In the genomic region with DNA sequence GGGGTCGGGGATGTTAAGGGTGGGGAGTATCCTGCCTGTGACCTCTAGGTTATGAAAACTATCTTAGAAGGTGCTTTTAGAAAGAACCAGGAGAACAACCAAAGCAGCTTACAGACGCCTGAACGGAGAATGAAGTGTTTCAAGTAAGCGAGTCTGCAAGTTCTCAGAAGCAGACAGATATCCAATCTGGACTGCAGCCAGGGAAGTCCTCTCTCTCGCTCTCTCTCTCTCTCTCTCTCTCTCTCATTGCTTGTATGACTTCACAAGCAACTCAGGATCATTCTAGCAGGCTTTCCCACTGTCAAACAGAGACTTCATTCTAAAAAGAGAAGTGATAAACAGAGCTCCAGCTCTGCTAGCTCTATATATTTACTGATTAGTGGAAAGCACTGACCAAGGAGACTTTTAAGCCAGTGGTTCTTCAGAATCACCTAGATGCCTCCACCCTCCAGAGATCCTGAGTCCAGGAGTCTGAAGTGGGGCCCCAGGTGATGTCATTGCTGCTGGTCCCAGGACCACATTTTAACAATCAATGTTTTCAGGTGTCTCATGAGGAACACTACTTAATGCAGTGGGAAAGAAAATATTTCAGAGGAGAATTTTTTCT, we compare ENCODE assay signal across 14 cellular contexts. TPM values are rescaled to one million over a fixed set of nuclear protein-coding genes. Genes with fewer than 3 reads are reported as not detected.
DNase-seq lines count a peak whose midpoint lies in the region; ATAC-seq and TF ChIP-seq lines count a peak whose summit lies in the region.
"Had no signal": no experiment of that assay in that cellular context is flagged by ENCODE, and none has a peak within 500 bp of the region (broad histone marks: within the 10 kb centered on the region; RNA-seq: fewer than 3 reads in every experiment).

No MANE protein-coding gene starts in this region.

- H3K4me1 ChIP-seq in lung (ENCODE audit: control insufficient read depth in 2 of 2, insufficient read depth in 2 of 2, low read length in 2 of 2) = peaks cover 0 to 6% of the 10 kb centered on the region in 2 donors
- H3K4me1 ChIP-seq in transverse colon = peaks cover 0 to 51% (median 14%) of the 10 kb centered on the region in 4 donors

- H3K36me3 ChIP-seq in lung (ENCODE audit: control insufficient read depth in 2 of 2, insufficient read depth in 2 of 2, low read length in 2 of 2) (no peaks in the 10 kb centered on the region), transverse colon (no peaks in the 10 kb centered on the region)

- TF ChIP-seq EP300 in transverse colon (IDR thresholded peaks at IDR 0.05; ENCODE audit: low read depth) = no peak

- intact Hi-C loops in transverse colon (cut with DNase I; ENCODE audit: low total_unique reads) = no loop called here

- H3K4me3 ChIP-seq in lung (no peak overlapping the region), transverse colon (no peak overlapping the region)

- WGBS in lung, 2 donors = 14 to 23% methylated on average over 5 of the region's 5 CpGs
- 13 to 17% methylated on average over 4 to 5 of the region's 5 CpGs for WGBS in transverse colon (ENCODE audit: low coverage in 1 of 2), 2 donors

- H3K27me3 ChIP-seq in lung (ENCODE audit: control insufficient read depth, insufficient read depth) (no peaks in the 10 kb centered on the region), transverse colon (peaks cover 78% of the 10 kb centered on the region)

- DNase-seq in OCI-M1 (lab: John Stamatoyannopoulos, UW) (peak; percentile 19), fibroblast of peridontal ligament (ENCODE audit: extremely low read depth) (peak; percentile 39), lung (ENCODE audit: low spot score) (no peak), transverse colon (no peak), nucleus accumbens (lab: John Stamatoyannopoulos, UW) (no peak), NCI-H2227 treated with DMSO at 0.1 percent for 48 hours (lab: John Stamatoyannopoulos, UW) (no peak)
- DNase-seq: activated CD4-positive, CD25-positive, alpha-beta regulatory T cell; activated CD8-positive, alpha-beta memory T cell treated with anti-CD3 and anti-CD28 coated beads, Interleukin-2, amount 50 U/mL, for 48 hours; activated naive CD8-positive, alpha-beta T cell treated with anti-CD3 and anti-CD28 coated beads, Interleukin-2, amount 10 ng/mL, durations not matched to agents 7 days and 5 days; CD4-positive, alpha-beta memory T cell; NCI-H2029 treated with DMSO at 0.1 percent for 48 hours; stimulated activated naive CD8-positive, alpha-beta T cell treated with anti-CD3 and anti-CD28 coated beads, Interleukin-15, Interleukin-2, amounts not matched to agents 100 U/mL and 50 U/mL, for 24 hours had no signal

- ATAC-seq in lung (ENCODE audit: insufficient read depth, low FRiP score) (no peak), HG02763 (IDR thresholded peaks at IDR 0.05; ENCODE audit: unreplicated experiment) (no peak)
- ATAC-seq: stimulated activated naive CD8-positive, alpha-beta T cell treated with anti-CD3 and anti-CD28 coated beads, Interleukin-15, Interleukin-2, amounts not matched to agents 100 U/mL and 50 U/mL, for 24 hours had no signal

- H3K9me3 ChIP-seq in lung (ENCODE audit: control insufficient read depth in 2 of 2, insufficient read depth in 1 of 2, low read length in 1 of 2) = peaks cover 0 to 3% of the 10 kb centered on the region in 2 donors
- H3K9me3 ChIP-seq in transverse colon = no peaks in the 10 kb centered on the region

- in situ Hi-C loops in transverse colon (cut with MboI; ENCODE audit: low pct_ligation_motif_present in 1 of 4, low pct_unique_long_range_greater_than_20kb in 1 of 4, low sequenced_read_pairs in 3 of 4) = no loop called here

- TF ChIP-seq CTCF in lung (IDR thresholded peaks at IDR 0.05; ENCODE audit: control extremely low read depth, extremely low read depth) = no peak
- no peak for TF ChIP-seq CTCF in transverse colon (IDR thresholded peaks at IDR 0.05)

- H3K27ac ChIP-seq in lung (ENCODE audit: low read depth in 1 of 2, low read length in 1 of 2) (peak overlapping the region; percentile 34 to 71), transverse colon (peak overlapping the region; percentile 74 to 85 (median 82))

- no peak for TF ChIP-seq POLR2A in transverse colon (IDR thresholded peaks at IDR 0.05)

RNA-seq across cellular contexts. Expression of gene TCF21, which starts 6.0 kb away (rescaled TPM):
- total RNA-seq in lung (10 to 100 TPM; 42.2 to 80.9 TPM), transverse colon (10 to 100 TPM in 2 of 4 donors, 1 to 10 TPM in 2; 6.0 to 13.0 (median 8.9) TPM)
- 10 to 100 TPM; 14.5 to 21.0 TPM for polyA plus RNA-seq in lung
- total RNA-seq: activated naive CD8-positive, alpha-beta T cell treated with anti-CD3 and anti-CD28 coated beads, Interleukin-2, amount 10 ng/mL, durations not matched to agents 7 days and 5 days; CD4-positive, alpha-beta memory T cell; dermis microvascular lymphatic vessel endothelial cell had no signal
- polyA plus RNA-seq: CD4-positive, alpha-beta memory T cell had no signal

RNA-seq across cellular contexts. Expression of gene TBPL1, which starts 58.1 kb away (rescaled TPM):
- 10 to 100 TPM; 20.4 to 31.3 TPM for total RNA-seq in lung
- polyA plus RNA-seq in lung = 10 to 100 TPM; 20.8 to 25.2 TPM
- total RNA-seq in transverse colon = 1 to 10 TPM in 3 of 4 donors, not detected in 1; 4.8 to 10.0 (median 4.9) TPM

Comparison
In these comparisons a context has a peak if more than half of its experiments do, and no peak if none do; other contexts are left out.
1. DNase-seq: peak in OCI-M1 (single experiment) and fibroblast of peridontal ligament (single experiment); none in lung (single experiment), transverse colon (single experiment), nucleus accumbens (0 of 56) and NCI-H2227 treated with DMSO at 0.1 percent for 48 hours (single experiment).